8 cellular contexts compared by ENCODE assay signal in genomic region chr9:114612272-114612923, GRCh38. TPM values are rescaled to one million over a fixed set of nuclear protein-coding genes. Genes with fewer than 3 reads are reported as not detected.
A peak's percentile ranks its signal among the peaks of the same experiment; 100 is the strongest.
DNase-seq lines count a peak whose midpoint lies in the region; ATAC-seq, FAIRE-seq and TF ChIP-seq lines count a peak whose summit lies in the region.

No MANE protein-coding gene starts in this region.

- H3K27ac Mint-ChIP-seq in H9: peak overlapping the region in 1 of 3 experiments; percentile 62; a peak in 2 of 7 replicates
- H3K27ac Mint-ChIP-seq in WTC11: no peak overlapping the region; the same call in 1 of the 2 replicates

- no peak overlapping the region; the same call in 1 of the 2 replicates for H3K14ac ChIP-seq in H9 (ENCODE audit: insufficient read depth, low read length)

- H2BK120ac ChIP-seq in H9 (ENCODE audit: low read depth, low read length, poor library complexity, severe bottlenecking): no peak overlapping the region

- DNase-seq in H9 (no peak), WTC11 (ENCODE audit: low spot score) (no peak), left ventricle myocardium inferior (no peak), RCC 7860 (ENCODE audit: low spot score) (no peak), NCI-H345 (lab: John Stamatoyannopoulos, UW) (no peak), GM19240 (ENCODE audit: insufficient read length, low spot score) (no peak), SKM-1 (lab: John Stamatoyannopoulos, UW; ENCODE audit: unreplicated experiment) (no peak)

- H3K27ac ChIP-seq in H9 (ENCODE audit: insufficient read length, low read depth, low read length) (no peak overlapping the region), left ventricle myocardium inferior (replicated peaks) (peak overlapping the region; percentile 86), skin epidermis (peak overlapping the region in 20 of 21 experiments; percentile 73 to 95 (median 91))

- TF ChIP-seq CTCF in H9 (conservative IDR thresholded peaks at IDR 0.05) (no peak), WTC11 (IDR thresholded peaks at IDR 0.05) (no peak), left ventricle myocardium inferior (IDR thresholded peaks at IDR 0.05; ENCODE audit: borderline replicate concordance) (no peak)

- no peak overlapping the region for H3T11ph ChIP-seq in H9 (ENCODE audit: low read length)

- H3K36me3 Mint-ChIP-seq in H9 (ENCODE audit: insufficient read depth in 1 of 3, low read depth in 3 of 3): peaks cover 0 to 10% (median 7%) of the 10 kb centered on the region in 3 experiments; a peak in 4 of 7 replicates
- H3K36me3 Mint-ChIP-seq in WTC11: peaks cover 5% of the 10 kb centered on the region; the same call in 1 of the 2 replicates

- no peak for FAIRE-seq in RCC 7860 (lab: Jason Lieb, UNC)

- H3K23ac ChIP-seq in H9 (ENCODE audit: insufficient read length, low read depth, low read length): no peak overlapping the region

- no CpG with 5 or more reads among the region's 4 CpGs for WGBS in H9 (ENCODE audit: extremely low coverage, insufficient read length, low lambda C conversion rate)

- H3K27me3 ChIP-seq in H9 (ENCODE audit: insufficient read depth, low read length) (no peaks in the 10 kb centered on the region), left ventricle myocardium inferior (ENCODE audit: low read depth) (no peaks in the 10 kb centered on the region)

- H3K4ac ChIP-seq in H9 (ENCODE audit: low read depth, low read length): no peak overlapping the region

- no peaks in the 10 kb centered on the region for H3K79me1 ChIP-seq in H9 (ENCODE audit: insufficient read depth, low read depth, low read length, poor library complexity, severe bottlenecking)

- no peak overlapping the region for H3K56ac ChIP-seq in H9 (ENCODE audit: insufficient read length, low read depth, low read length)

- no peak overlapping the region for H4K91ac ChIP-seq in H9 (ENCODE audit: insufficient read length, low read depth, low read length)

- CTCF ChIA-PET in WTC11 (lab: Charles Lee): interaction anchor here (0.7 to 4.4 kb wide), 7 partner anchors 25 to 207 kb away, joined by 3 to 34 read pairs (median 3); partner anchors contain the start of gene ATP6V1G1

- ATAC-seq in WTC11: peak; percentile 9; the same call in 1 of the 2 replicates

- H4K20me1 ChIP-seq in H9 (ENCODE audit: control insufficient read depth, insufficient read depth, insufficient read length): no peaks in the 10 kb centered on the region

- no peak overlapping the region for H2BK5ac ChIP-seq in H9 (ENCODE audit: insufficient read length, low read length)

- intact Hi-C loops in left ventricle myocardium inferior (cut with micrococcal nuclease): no loop called here

- H3K9ac ChIP-seq in H9 (ENCODE audit: extremely low read depth, insufficient read length, low read length): no peak overlapping the region

- H3K9me3 Mint-ChIP-seq in H9: peaks cover 0 to 4% of the 10 kb centered on the region in 2 experiments; a peak in 1 of 5 replicates
- H3K9me3 Mint-ChIP-seq in WTC11: no peaks in the 10 kb centered on the region

- H3K27me3 Mint-ChIP-seq in H9 (ENCODE audit: low read depth) (peaks cover 17% of the 10 kb centered on the region), WTC11 (ENCODE audit: low read depth) (peaks cover 22% of the 10 kb centered on the region)

- H2BK15ac ChIP-seq in H9 (ENCODE audit: low read depth, low read length): no peak overlapping the region

- POLR2A ChIA-PET in WTC11 (lab: Charles Lee): interaction anchor here (1.8 to 3.2 kb wide), 2 partner anchors 25 to 74 kb away, joined by 5 to 13 read pairs; partner anchors contain the start of gene ATP6V1G1

- no peak overlapping the region for H2BK12ac ChIP-seq in H9 (ENCODE audit: insufficient read length, low read depth, low read length)

- H4K8ac ChIP-seq in H9 (replicated peaks; ENCODE audit: insufficient read length, low read depth, low read length): no peak overlapping the region

- H3K4me1 ChIP-seq in H9 (ENCODE audit: insufficient read depth, low read length) (peaks cover 7% of the 10 kb centered on the region; the same call in 1 of the 2 replicates), left ventricle myocardium inferior (peaks cover 15% of the 10 kb centered on the region)

- no peak overlapping the region for H3K18ac ChIP-seq in H9 (ENCODE audit: insufficient read length, low read depth, low read length)

- H3K36me3 ChIP-seq in left ventricle myocardium inferior: no peaks in the 10 kb centered on the region

- H3K9me3 ChIP-seq in H9 (ENCODE audit: control insufficient read depth, low read depth, low read length) (no peaks in the 10 kb centered on the region), left ventricle myocardium inferior (replicated peaks) (no peaks in the 10 kb centered on the region)

- H2BK20ac ChIP-seq in H9 (ENCODE audit: low read depth, low read length, poor library complexity, severe bottlenecking): no peak overlapping the region

- H3K23me2 ChIP-seq in H9 (ENCODE audit: insufficient read length, low read depth, low read length, poor library complexity, severe bottlenecking): peaks cover 10% of the 10 kb centered on the region

- peak overlapping the region; percentile 64 to 81 for H3K4me3 Mint-ChIP-seq in H9
- peak overlapping the region; percentile 70 for H3K4me3 Mint-ChIP-seq in WTC11

- no peaks in the 10 kb centered on the region for H3K79me2 ChIP-seq in H9 (ENCODE audit: insufficient read depth, low read length)

- peak overlapping the region; percentile 75 for H3K4me2 ChIP-seq in H9 (ENCODE audit: insufficient read depth, insufficient read length, low read length)

- H3K4me3 ChIP-seq in left ventricle myocardium inferior (peak overlapping the region; percentile 80), skin epidermis (peak overlapping the region; percentile 60 to 79 (median 64))

- H4K5ac ChIP-seq in H9 (ENCODE audit: insufficient read length, low read depth, low read length): no peak overlapping the region

- no peak overlapping the region for H2AFZ ChIP-seq in H9 (ENCODE audit: low read length)

- no peak overlapping the region for H2AK5ac ChIP-seq in H9 (ENCODE audit: insufficient read length, low read length)

- H3K4me1 Mint-ChIP-seq in H9: peaks cover 24 to 26% of the 10 kb centered on the region in 2 experiments
- H3K4me1 Mint-ChIP-seq in WTC11: peaks cover 25% of the 10 kb centered on the region

TF ChIP-seq in WTC11, 78 proteins besides CTCF, POLR2A, EP300 and RAD21:
- TF ChIP-seq MXD4 (CRISPR knock-in tag; IDR thresholded peaks at IDR 0.05; ENCODE audit: borderline replicate concordance) (no peak), ZNF281 (CRISPR knock-in tag; IDR thresholded peaks at IDR 0.05) (no peak), ZNF263 (CRISPR knock-in tag; IDR thresholded peaks at IDR 0.05; ENCODE audit: low read depth) (peak; percentile 46; the same call in 1 of the 2 replicates), ZNF138 (CRISPR knock-in tag; conservative IDR thresholded peaks at IDR 0.05) (no peak), ZNF671 (CRISPR knock-in tag; IDR thresholded peaks at IDR 0.05) (no peak), NR1H2 (CRISPR knock-in tag; IDR thresholded peaks at IDR 0.05) (no peak), TEAD1 (CRISPR knock-in tag; IDR thresholded peaks at IDR 0.05) (no peak)

RNA-seq across cellular contexts. Expression of gene TMEM268, which starts 1.3 kb away (rescaled TPM):
- total RNA-seq in H9 (2021): 9.8 TPM in 2 replicates
- 8.1 to 12.3 TPM (median 8.5 TPM) in 3 replicates for total RNA-seq in WTC11 (2021)
- 3.5 TPM for total RNA-seq in left ventricle myocardium inferior

RNA-seq across cellular contexts. Expression of gene ATP6V1G1, which starts 24.8 kb away (rescaled TPM):
- total RNA-seq in H9 (2021): 119 and 120 TPM in 2 replicates
- 91.3 to 108 TPM (median 92.4 TPM) in 3 replicates for total RNA-seq in WTC11 (2021)
- 81.1 TPM for total RNA-seq in left ventricle myocardium inferior

RNA-seq across cellular contexts. Expression of gene TEX53, which starts 45.2 kb away (rescaled TPM):
- total RNA-seq in H9 (2021): not detected in 2 replicates
- total RNA-seq in WTC11 (2021): not detected in 3 replicates
- not detected for total RNA-seq in left ventricle myocardium inferior
